Comparison of ENCODE assay signal across 11 cellular contexts in genomic region chr2:216688731-216689360, GRCh38. TPM values are rescaled to one million over a fixed set of nuclear protein-coding genes. Genes with fewer than 3 reads are reported as not detected.
A peak's percentile ranks its signal among the peaks of the same experiment; 100 is the strongest.
DNase-seq lines count a peak whose midpoint lies in the region; ATAC-seq and TF ChIP-seq lines count a peak whose summit lies in the region.
"Had no signal": no experiment of that assay in that cellular context is flagged by ENCODE, and none has a peak within 500 bp of the region (broad histone marks: within the 10 kb centered on the region; RNA-seq: fewer than 3 reads in every experiment).

No MANE protein-coding gene starts in this region.

- TF ChIP-seq POLR2A in thyroid gland (IDR thresholded peaks at IDR 0.05) = peak in 1 of 2 donors; percentile 35

- intact Hi-C loops in thyroid gland (cut with DNase I) = no loop called here

- no peak for ATAC-seq in lung (ENCODE audit: insufficient read depth, low FRiP score)
- ATAC-seq in HG03469 (IDR thresholded peaks at IDR 0.05; ENCODE audit: unreplicated experiment) = no peak
- ATAC-seq in HG03520 (IDR thresholded peaks at IDR 0.05; ENCODE audit: unreplicated experiment) = no peak
- ATAC-seq: mucosa of descending colon had no signal

- H3K9me3 ChIP-seq in lung (ENCODE audit: control insufficient read depth in 2 of 2, insufficient read depth in 1 of 2, low read length in 1 of 2) (no peaks in the 10 kb centered on the region), thyroid gland (no peaks in the 10 kb centered on the region)
- H3K9me3 ChIP-seq: mucosa of descending colon had no signal

- H3K4me1 ChIP-seq in lung (ENCODE audit: control insufficient read depth in 2 of 2, insufficient read depth in 2 of 2, low read length in 2 of 2) (peaks cover 3 to 9% of the 10 kb centered on the region in 2 donors), thyroid gland (peaks cover 22 to 59% of the 10 kb centered on the region in 2 donors)

- TF ChIP-seq CTCF in lung (IDR thresholded peaks at IDR 0.05; ENCODE audit: control extremely low read depth, extremely low read depth) (no peak), thyroid gland (IDR thresholded peaks at IDR 0.05) (no peak)

- 57 to 58% methylated on average over 9 of the region's 9 CpGs for WGBS in lung, 2 donors
- 51 to 55% methylated on average over 9 of the region's 9 CpGs for WGBS in thyroid gland, 2 donors

- no peak overlapping the region for H3K4me3 ChIP-seq in lung
- no peak overlapping the region for H3K4me3 ChIP-seq in thyroid gland (replicated peaks in 1 of 3)
- H3K4me3 ChIP-seq: mucosa of descending colon had no signal

- DNase-seq in NCI-H2196 (lab: John Stamatoyannopoulos, UW; ENCODE audit: unreplicated experiment) (peak; percentile 34), ecto neural progenitor cell (ENCODE audit: low spot score) (peak; percentile 34), lung (ENCODE audit: low spot score) (peak; percentile 44), thyroid gland (peak; percentile 89 to 92), superior temporal gyrus (ENCODE audit: extremely low spot score) (no peak), germinal center (ENCODE audit: low spot score) (no peak)
- DNase-seq: CD8-positive, alpha-beta memory T cell; mucosa of descending colon had no signal

- H3K27ac ChIP-seq in lung (ENCODE audit: low read depth in 1 of 2, low read length in 1 of 2) (peak overlapping the region in 1 of 2 donors; percentile 2), thyroid gland (peak overlapping the region in 2 of 3 donors; percentile 38 to 94)

- no peaks in the 10 kb centered on the region for H3K27me3 ChIP-seq in lung (ENCODE audit: control insufficient read depth, insufficient read depth)
- H3K27me3 ChIP-seq in thyroid gland = no peaks in the 10 kb centered on the region

- H3K36me3 ChIP-seq in lung (ENCODE audit: control insufficient read depth in 2 of 2, insufficient read depth in 2 of 2, low read length in 2 of 2) (no peaks in the 10 kb centered on the region), thyroid gland (peaks cover 17 to 39% of the 10 kb centered on the region in 2 donors)

RNA-seq across cellular contexts. Expression of gene IGFBP5, which starts 6.5 kb away (rescaled TPM):
- total RNA-seq in lung (100 to 1,000 TPM; 139 to 196 TPM), thyroid gland (1,000 to 10,000 TPM in 1 of 4 donors, 100 to 1,000 TPM in 3; 704 to 1,519 (median 952) TPM)
- polyA plus RNA-seq in lung = 10 to 100 TPM; 22.2 to 34.4 TPM
- total RNA-seq: CD8-positive, alpha-beta memory T cell; endothelial cell of umbilical vein had no signal
- polyA plus RNA-seq: CD8-positive, alpha-beta memory T cell had no signal

RNA-seq across cellular contexts. Expression of gene IGFBP2, which starts 55.6 kb away (rescaled TPM):
- total RNA-seq in lung = 100 to 1,000 TPM in 1 of 2 donors, 10 to 100 TPM in 1; 75.9 to 104 TPM
- 10 to 100 TPM; 50.5 to 86.4 TPM for polyA plus RNA-seq in lung
- 10 to 100 TPM; 26.5 to 45.0 (median 40.0) TPM for total RNA-seq in thyroid gland

Comparison
In these comparisons a context has a peak if more than half of its experiments do, and no peak if none do; other contexts are left out.
1. DNase-seq: peak in NCI-H2196 (single experiment), ecto neural progenitor cell (single experiment), lung (single experiment) and thyroid gland (2 of 2); none in superior temporal gyrus (single experiment) and germinal center (single experiment).